18 cellular contexts compared by ENCODE assay signal in genomic region chr14:64187331-64187730, GRCh38.
DNase-seq lines count a peak whose midpoint lies in the region; ATAC-seq and TF ChIP-seq lines count a peak whose summit lies in the region.
"Had no signal": no experiment of that assay in that cellular context is flagged by ENCODE, and none has a peak within 500 bp of the region (broad histone marks: within the 10 kb centered on the region; RNA-seq: fewer than 3 reads in every experiment).

No MANE protein-coding gene starts in this region.

- peaks cover 70% of the 10 kb centered on the region for H3K36me3 Mint-ChIP-seq in nephron progenitor cell (ENCODE audit: low read depth)

- H3K27me3 ChIP-seq in WERI-Rb-1 (ENCODE audit: insufficient read depth, low read depth, severe bottlenecking) = no peaks in the 10 kb centered on the region

- peak overlapping the region; percentile 72 for H3K27ac Mint-ChIP-seq in nephron progenitor cell

- peaks cover 4% of the 10 kb centered on the region for H3K9me3 ChIP-seq in WERI-Rb-1 (ENCODE audit: severe bottlenecking)

- H3K27me3 Mint-ChIP-seq in nephron progenitor cell (ENCODE audit: low read depth, poor library complexity) = no peaks in the 10 kb centered on the region

- H3K4me3 ChIP-seq in AG10803 (ENCODE audit: low read length) (no peak overlapping the region), WERI-Rb-1 (ENCODE audit: low read depth, low read length) (peak overlapping the region; percentile 66)

- H3K36me3 ChIP-seq in WERI-Rb-1 = peaks cover 51% of the 10 kb centered on the region

- H3K4me1 Mint-ChIP-seq in nephron progenitor cell = peaks cover 33% of the 10 kb centered on the region

- ATAC-seq in HG03520 (IDR thresholded peaks at IDR 0.05; ENCODE audit: unreplicated experiment) = no peak
- ATAC-seq: Panc1 had no signal

- TF ChIP-seq CTCF in AG10803 (conservative IDR thresholded peaks at IDR 0.05; ENCODE audit: low read length) = no peak
- no peak for TF ChIP-seq CTCF in WERI-Rb-1 (IDR thresholded peaks at IDR 0.05; ENCODE audit: low read depth, low read length)
- TF ChIP-seq CTCF in nephron progenitor cell (IDR thresholded peaks at IDR 0.05) = no peak

- H3K4me3 Mint-ChIP-seq in nephron progenitor cell = peak overlapping the region; percentile 89

- H3K27ac ChIP-seq in WERI-Rb-1 = peak overlapping the region; percentile 90
- H3K27ac ChIP-seq: C4-2B had no signal

- H3K9me3 Mint-ChIP-seq in nephron progenitor cell = peaks cover 27% of the 10 kb centered on the region

- DNase-seq in AG10803 (ENCODE audit: low read depth) (peak; percentile 39), WERI-Rb-1 (no peak), fibroblast of peridontal ligament (ENCODE audit: extremely low read depth) (peak; percentile 23), nephron progenitor cell (no peak), DMS 273 treated with DMSO at 0.1 percent for 48 hours (lab: John Stamatoyannopoulos, UW) (no peak), GDM1 (lab: John Stamatoyannopoulos, UW) (no peak)
- DNase-seq in stimulated activated CD4-positive, alpha-beta T cell treated with anti-CD3 and anti-CD28 coated beads, Interleukin-4, amount 100 ng/mL, for 24 hours = no peak
- DNase-seq: DMS153, EL, Karpas-422, NCI-H1105 treated with DMSO at 0.1 percent for 48 hours, NCI-H187, NCI-H446, NCI-H748 treated with DMSO at 0.1 percent for 48 hours, Right ventricle myocardium superior had no signal

Comparison
In these comparisons a context has a peak if more than half of its experiments do, and no peak if none do; other contexts are left out.
1. DNase-seq: peak in AG10803 (single experiment) and fibroblast of peridontal ligament (single experiment); none in WERI-Rb-1 (single experiment), nephron progenitor cell (single experiment), stimulated activated CD4-positive, alpha-beta T cell treated with anti-CD3 and anti-CD28 coated beads, Interleukin-4, amount 100 ng/mL, for 24 hours (single experiment), DMS 273 treated with DMSO at 0.1 percent for 48 hours (single experiment) and GDM1 (single experiment).